Comparison of ENCODE assay signal across 17 cellular contexts in the genomic region with DNA sequence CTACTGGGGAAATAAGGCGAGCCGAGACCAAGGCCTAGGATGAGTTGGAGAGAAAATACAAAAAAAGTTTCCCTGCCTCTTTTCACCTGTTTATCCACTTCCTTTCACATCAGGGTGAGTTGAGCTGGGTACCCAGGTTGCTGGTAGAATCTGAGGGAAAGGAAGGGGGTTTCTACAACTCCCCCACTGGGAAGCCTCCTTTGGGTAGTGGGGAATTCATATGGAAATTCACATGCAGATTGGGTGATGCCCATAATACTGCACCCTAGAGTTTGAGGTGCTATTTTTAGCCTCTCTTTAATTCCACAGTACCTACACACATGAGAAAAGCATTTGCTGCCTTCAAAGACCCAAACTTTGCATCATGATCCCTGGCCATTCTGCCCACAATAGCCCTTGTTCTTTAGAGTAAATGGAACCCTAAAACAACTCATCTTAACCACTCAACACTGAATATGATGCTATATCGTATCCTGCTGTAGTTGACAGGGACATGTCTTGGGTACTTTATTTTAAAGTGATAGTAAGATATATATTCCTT.
"Had no signal": no experiment of that assay in that cellular context is flagged by ENCODE, and none has a peak within 500 bp of the region (broad histone marks: within the 10 kb centered on the region; RNA-seq: fewer than 3 reads in every experiment).

No MANE protein-coding gene starts in this region.

- H3K27ac Mint-ChIP-seq: dendritic cell treated with granulocyte-macrophage colony-stimulating factor and Interleukin-4, amounts not matched to agents 40 ng/mL and 50 ng/mL, for 4 days had no signal

- H3K27ac ChIP-seq: esophagus squamous epithelium, gastroesophageal sphincter, sigmoid colon, skin epidermis, stomach had no signal

- H3K9me3 ChIP-seq: esophagus squamous epithelium, gastroesophageal sphincter, sigmoid colon, stomach had no signal

- DNase-seq: cerebellar nuclear complex; effector memory CD8-positive, alpha-beta T cell; esophagus squamous epithelium; foreskin fibroblast; glutamatergic neuron; mammary epithelial cell; naive thymus-derived CD8-positive, alpha-beta T cell; posterior cingulate gyrus; sigmoid colon; stimulated activated CD4-positive, alpha-beta T cell treated with anti-CD3 and anti-CD28 coated beads, Interleukin-2, amount 100 ng/mL, for 24 hours; stimulated activated naive CD4-positive, alpha-beta T cell; stomach; substantia nigra; trophoblast cell had no signal

- H3K27me3 Mint-ChIP-seq: effector memory CD8-positive, alpha-beta T cell; naive thymus-derived CD8-positive, alpha-beta T cell had no signal

- H3K4me3 Mint-ChIP-seq: dendritic cell treated with granulocyte-macrophage colony-stimulating factor and Interleukin-4, amounts not matched to agents 40 ng/mL and 50 ng/mL, for 4 days; effector memory CD8-positive, alpha-beta T cell had no signal

- H3K27me3 ChIP-seq: esophagus squamous epithelium, gastroesophageal sphincter, sigmoid colon, stomach had no signal

- H3K36me3 Mint-ChIP-seq: naive thymus-derived CD8-positive, alpha-beta T cell had no signal

- ATAC-seq: effector memory CD8-positive, alpha-beta T cell; gastroesophageal sphincter; naive thymus-derived CD8-positive, alpha-beta T cell had no signal

- H3K9me3 Mint-ChIP-seq: dendritic cell treated with granulocyte-macrophage colony-stimulating factor and Interleukin-4, amounts not matched to agents 40 ng/mL and 50 ng/mL, for 4 days; effector memory CD8-positive, alpha-beta T cell; naive thymus-derived CD8-positive, alpha-beta T cell had no signal
